Comparison of ENCODE assay signal across 6 cellular contexts in genomic region chr4:181618038-181618618, GRCh38.
"Had no signal": no experiment of that assay in that cellular context is flagged by ENCODE, and none has a peak within 500 bp of the region (broad histone marks: within the 10 kb centered on the region; RNA-seq: fewer than 3 reads in every experiment).

No MANE protein-coding gene starts in this region.

- H3K36me3 ChIP-seq: HAP-1 had no signal

- ATAC-seq: HCT116, K562 had no signal

- DNase-seq: GOT3, HFFc6, IMR-90 had no signal

- H3K9me3 ChIP-seq: HAP-1 had no signal

- H3K4me1 ChIP-seq: HAP-1 had no signal

- H3K4me3 ChIP-seq: HAP-1, K562 had no signal
